ENCODE assay signal across 1 cellular context in genomic region chr7:80294321-80294720, GRCh38.
A peak's percentile ranks its signal among the peaks of the same experiment; 100 is the strongest.
TF ChIP-seq lines count a peak whose summit lies in the region.

No MANE protein-coding gene starts in this region.

TF ChIP-seq in IMR-90, 13 proteins besides CTCF, POLR2A, EP300 and RAD21:
- TF ChIP-seq FOS (IDR thresholded peaks at IDR 0.05; ENCODE audit: low read depth, low read length) (peak; percentile 56; the same call in 1 of the 2 replicates), BHLHE40 (IDR thresholded peaks at IDR 0.05; ENCODE audit: low read depth, low read length) (no peak)
